8 cellular contexts compared by ENCODE assay signal in the genomic region with DNA sequence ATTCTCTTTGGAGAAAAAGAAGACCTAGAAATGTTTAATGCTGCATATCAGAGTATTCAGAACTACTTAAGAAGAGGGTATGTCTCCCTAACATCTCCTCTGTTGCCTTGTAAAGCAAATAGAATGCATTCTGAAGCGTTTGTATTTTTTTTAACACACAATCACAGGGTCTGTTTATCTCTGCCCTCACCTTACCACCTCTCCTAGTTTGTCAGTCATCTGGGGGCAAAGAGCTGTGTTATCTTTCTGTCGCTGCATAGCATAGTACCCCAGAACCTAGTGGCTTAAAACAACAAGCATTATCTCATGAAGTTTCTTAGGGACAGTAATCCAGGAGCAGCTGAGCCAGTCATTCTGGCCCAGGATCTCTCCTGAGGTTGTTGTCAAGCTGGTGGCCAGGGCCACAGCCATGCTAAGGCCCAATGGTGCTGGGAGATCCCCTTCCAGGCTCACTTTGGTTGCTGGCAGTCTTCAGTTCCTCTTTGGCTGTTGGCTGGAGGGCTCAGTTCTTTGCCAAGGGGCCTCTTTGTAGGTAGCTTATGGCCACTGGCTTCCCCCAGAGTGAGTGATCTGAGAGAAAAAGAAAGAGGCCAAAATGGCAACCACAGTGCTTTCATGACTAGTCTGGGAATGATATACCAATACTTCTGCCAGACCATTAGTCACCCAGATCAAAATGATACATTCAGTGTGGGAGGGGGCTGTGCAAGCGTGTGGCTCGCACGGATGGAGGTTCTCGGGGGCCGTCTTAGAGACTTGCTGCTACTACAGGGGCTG.
DNase-seq lines count a peak whose midpoint lies in the region; ATAC-seq lines count a peak whose summit lies in the region.

No MANE protein-coding gene starts in this region.

- H3K9me3 Mint-ChIP-seq in memory B cell = no peaks in the 10 kb centered on the region

- DNase-seq in memory B cell (ENCODE audit: low spot score in 2 of 2) (peak in 1 of 2 donors; percentile 42), UCSD-AML1 (lab: John Stamatoyannopoulos, UW; ENCODE audit: unreplicated experiment) (no peak), NCI-H510A (lab: John Stamatoyannopoulos, UW) (no peak), HuH-7 (ENCODE audit: low spot score) (no peak)
- no peak for DNase-seq in effector CD8-positive, alpha-beta T cell (lab: John Stamatoyannopoulos, UW)

- H3K27me3 Mint-ChIP-seq in memory B cell = no peaks in the 10 kb centered on the region

- peaks cover 46% of the 10 kb centered on the region for H3K36me3 Mint-ChIP-seq in memory B cell

- peak overlapping the region; percentile 97 for H3K27ac Mint-ChIP-seq in memory B cell

- H3K4me3 Mint-ChIP-seq in memory B cell = peak overlapping the region; percentile 54

- ATAC-seq in GM18858 (IDR thresholded peaks at IDR 0.05; ENCODE audit: unreplicated experiment) (peak; percentile 98), GM21515 (IDR thresholded peaks at IDR 0.05; ENCODE audit: unreplicated experiment) (peak; percentile 97), HG03469 (IDR thresholded peaks at IDR 0.05; ENCODE audit: unreplicated experiment) (peak; percentile 99), memory B cell (ENCODE audit: low read depth) (peak; percentile 99)

- H3K4me1 Mint-ChIP-seq in memory B cell = peaks cover 10% of the 10 kb centered on the region
